Comparison of ENCODE assay signal across 2 cellular contexts in genomic region chr22:22221043-22221442, GRCh38. TPM values are rescaled to one million over a fixed set of nuclear protein-coding genes. Genes with fewer than 3 reads are reported as not detected.
"Had no signal": no experiment of that assay in that cellular context is flagged by ENCODE, and none has a peak within 500 bp of the region (broad histone marks: within the 10 kb centered on the region; RNA-seq: fewer than 3 reads in every experiment).

No MANE protein-coding gene starts in this region.

RNA-seq across cellular contexts. Expression of gene VPREB1, which starts 23.5 kb away (rescaled TPM):
- total RNA-seq: G401, GM12878 had no signal
- polyA plus RNA-seq: GM12878 had no signal
